Comparison of ENCODE assay signal across 8 cellular contexts in genomic region chr7:130887182-130888016, GRCh38.
DNase-seq lines count a peak whose midpoint lies in the region; ATAC-seq and TF ChIP-seq lines count a peak whose summit lies in the region.

No MANE protein-coding gene starts in this region.

- in situ Hi-C loops in HAP-1 (cut with MboI; ENCODE audit: low sequenced_read_pairs) = no loop called here

- ATAC-seq in right cardiac atrium = peak in 1 of 2 donors; percentile 6
- no peak for ATAC-seq in left cardiac atrium
- peak; percentile 1 for ATAC-seq in left lung
- no peak for ATAC-seq in HG02884 (IDR thresholded peaks at IDR 0.05; ENCODE audit: unreplicated experiment)
- ATAC-seq in HG03432 (IDR thresholded peaks at IDR 0.05; ENCODE audit: unreplicated experiment) = no peak

- peak overlapping the region; percentile 13 for H3K27ac ChIP-seq in right cardiac atrium (ENCODE audit: low read length)
- peak overlapping the region; percentile 95 to 97 for H3K27ac ChIP-seq in ascending aorta
- peak overlapping the region; percentile 63 to 68 for H3K27ac ChIP-seq in left lung

- H3K27me3 ChIP-seq in right cardiac atrium (ENCODE audit: control insufficient read depth, insufficient read depth) (no peaks in the 10 kb centered on the region), ascending aorta (no peaks in the 10 kb centered on the region), left lung (no peaks in the 10 kb centered on the region), HAP-1 (ENCODE audit: low read depth) (no peaks in the 10 kb centered on the region)

- 72% methylated on average over 13 of the region's 13 CpGs for WGBS in right cardiac atrium

- intact Hi-C loops in right cardiac atrium (cut with DNase I) = no loop called here
- intact Hi-C loops in left cardiac atrium (cut with DNase I) = no loop called here
- intact Hi-C loops in ascending aorta (cut with DNase I) = no loop called here
- intact Hi-C loops in left lung (cut with DNase I) = no loop called here

- H3K36me3 ChIP-seq in ascending aorta (peaks cover 27 to 43% of the 10 kb centered on the region in 2 donors), left lung (peaks cover 0 to 75% of the 10 kb centered on the region in 2 donors), HAP-1 (replicated peaks) (peaks cover 10% of the 10 kb centered on the region; the same call in 1 of the 2 replicates)

- no peaks in the 10 kb centered on the region for H3K9me3 ChIP-seq in right cardiac atrium (ENCODE audit: control insufficient read depth, low read length)
- no peaks in the 10 kb centered on the region for H3K9me3 ChIP-seq in ascending aorta
- no peaks in the 10 kb centered on the region for H3K9me3 ChIP-seq in left lung
- no peaks in the 10 kb centered on the region for H3K9me3 ChIP-seq in HAP-1

- TF ChIP-seq CTCF in ascending aorta (IDR thresholded peaks at IDR 0.05) (no peak), left lung (IDR thresholded peaks at IDR 0.05) (no peak)

- H3K4me1 ChIP-seq in right cardiac atrium (ENCODE audit: control insufficient read depth, insufficient read depth, low read length) (peaks cover 20% of the 10 kb centered on the region), ascending aorta (peaks cover 13 to 38% of the 10 kb centered on the region in 2 donors), left lung (peaks cover 44 to 87% of the 10 kb centered on the region in 2 donors), HAP-1 (no peaks in the 10 kb centered on the region)

- H3K4me3 ChIP-seq in right cardiac atrium (ENCODE audit: low read length) (no peak overlapping the region), ascending aorta (no peak overlapping the region), left lung (no peak overlapping the region), HAP-1 (no peak overlapping the region)

- DNase-seq in right cardiac atrium (peak in 1 of 3 donors; percentile 31), left cardiac atrium (no peak), ascending aorta (ENCODE audit: low spot score in 2 of 2) (peak in 1 of 2 donors; percentile 64), left lung (no peak), anterior cingulate cortex (lab: John Stamatoyannopoulos, UW) (no peak), HAP-1 (ENCODE audit: low spot score in 2 of 2) (no peak)

Comparison
In these comparisons a context has a peak if more than half of its experiments do, and no peak if none do; other contexts are left out.
1. H3K27ac ChIP-seq: peak in every context shown above with its lines; median percentile 96 in ascending aorta; 66 in left lung; 13 in right cardiac atrium.